In the genomic region with DNA sequence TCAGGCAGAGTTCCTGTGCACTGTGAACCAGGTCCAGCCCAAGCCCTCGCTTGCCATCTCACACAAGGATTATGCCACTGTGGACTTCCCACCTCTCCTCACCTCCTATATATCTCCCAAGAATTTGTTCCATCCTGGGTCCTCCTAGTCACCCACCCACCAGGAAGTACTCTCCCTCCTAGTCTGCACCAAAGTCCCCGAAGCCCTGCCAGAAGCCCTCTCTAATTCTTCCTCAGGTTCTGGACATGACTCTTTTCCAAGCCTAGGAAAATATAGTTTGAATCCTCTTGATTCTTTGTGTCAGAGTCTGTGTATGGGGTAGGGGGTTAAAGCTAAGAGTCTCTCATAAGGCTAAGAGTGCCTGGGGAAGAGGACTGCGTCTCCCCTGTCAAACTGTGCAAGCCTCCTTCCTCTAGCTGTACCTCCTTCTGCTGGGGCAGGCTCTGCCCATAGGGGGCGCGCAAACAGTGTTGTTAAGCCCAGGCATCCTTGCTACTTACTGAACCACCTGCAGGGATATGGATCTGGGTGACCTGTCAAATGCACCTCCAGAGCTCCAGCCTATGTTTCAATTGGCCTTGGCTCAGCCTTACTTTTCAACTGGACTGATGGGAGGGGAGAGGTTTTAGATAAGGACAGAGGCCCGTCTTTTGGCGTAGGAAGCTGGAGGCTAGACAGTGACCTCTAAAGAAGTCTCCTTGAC, we compare ENCODE assay signal across 8 cellular contexts. TPM values are rescaled to one million over a fixed set of nuclear protein-coding genes. Genes with fewer than 3 reads are reported as not detected.
DNase-seq lines count a peak whose midpoint lies in the region; ATAC-seq and TF ChIP-seq lines count a peak whose summit lies in the region.

No MANE protein-coding gene starts in this region.

- peaks cover 0 to 5% (median 0%) of the 10 kb centered on the region in 11 experiments; a peak in 1 of 22 replicates for H4K20me1 ChIP-seq in BLaER1 treated with 17β-estradiol and CSF1 and Interleukin-3, amounts not matched to agents 10 nM and 100 nM

- no peaks in the 10 kb centered on the region for H3K36me3 ChIP-seq in BLaER1 treated with 17β-estradiol and CSF1 and Interleukin-3, amounts not matched to agents 10 nM and 100 nM

- intact Hi-C loops in dorsolateral prefrontal cortex (cut with DNase I): no loop called here

- peaks cover 8 to 22% (median 10%) of the 10 kb centered on the region in 10 experiments; a peak in 18 of 20 replicates for H3K4me1 ChIP-seq in BLaER1 treated with 17β-estradiol and CSF1 and Interleukin-3, amounts not matched to agents 10 nM and 100 nM

- H3K27me3 ChIP-seq in BLaER1 treated with 17β-estradiol and CSF1 and Interleukin-3, amounts not matched to agents 10 nM and 100 nM: peaks cover 0 to 33% (median 4%) of the 10 kb centered on the region in 11 experiments; a peak in 9 of 22 replicates
- H3K27me3 ChIP-seq in dorsolateral prefrontal cortex: peaks cover 0 to 51% (median 11%) of the 10 kb centered on the region in 45 donors

- H3K27ac Mint-ChIP-seq in mesothelial cell of epicardium: no peak overlapping the region

- peak overlapping the region; percentile 25 to 68 (median 44); a peak in 20 of 22 replicates for H3K4me2 ChIP-seq in BLaER1 treated with 17β-estradiol and CSF1 and Interleukin-3, amounts not matched to agents 10 nM and 100 nM

- no peak overlapping the region for H3K9ac ChIP-seq in BLaER1 treated with 17β-estradiol and CSF1 and Interleukin-3, amounts not matched to agents 10 nM and 100 nM

- H3K4me3 ChIP-seq in BLaER1 treated with 17β-estradiol and CSF1 and Interleukin-3, amounts not matched to agents 10 nM and 100 nM: no peak overlapping the region
- H3K4me3 ChIP-seq in dorsolateral prefrontal cortex: no peak overlapping the region

- no peak overlapping the region for H3K27ac ChIP-seq in BLaER1 treated with 17β-estradiol and CSF1 and Interleukin-3, amounts not matched to agents 10 nM and 100 nM
- H3K27ac ChIP-seq in dorsolateral prefrontal cortex: no peak overlapping the region

- peak; percentile 54 for DNase-seq in HCEC 1CT
- peak; percentile 40 for DNase-seq in NCI-H524 treated with DMSO at 0.1 percent for 48 hours (lab: John Stamatoyannopoulos, UW)
- peak; percentile 83 for DNase-seq in activated CD4-positive, alpha-beta T cell treated with anti-CD3 and anti-CD28 coated beads, Interleukin-2, amount 50 U/mL, for 1 hour
- peak in 8 of 10 donors; percentile 19 to 67 (median 50) for DNase-seq in dorsolateral prefrontal cortex
- DNase-seq in mesothelial cell of epicardium (ENCODE audit: low spot score in 2 of 2, unreplicated experiment in 2 of 2): peak; percentile 60 to 87
- DNase-seq in stimulated activated CD8-positive, alpha-beta memory T cell treated with anti-CD3 and anti-CD28 coated beads, Interleukin-4, amount 100 ng/mL, for 4 hours (ENCODE audit: low read depth in 2 of 2, low spot score in 1 of 2): peak; percentile 51 to 75

- no peaks in the 10 kb centered on the region for H3K36me3 Mint-ChIP-seq in mesothelial cell of epicardium

- H3K4me1 Mint-ChIP-seq in mesothelial cell of epicardium: peaks cover 9% of the 10 kb centered on the region

- H3K4me3 Mint-ChIP-seq in mesothelial cell of epicardium: no peak overlapping the region

- no peak for ATAC-seq in HG03432 (IDR thresholded peaks at IDR 0.05; ENCODE audit: unreplicated experiment)

- H3K9me3 ChIP-seq in BLaER1 treated with 17β-estradiol and CSF1 and Interleukin-3, amounts not matched to agents 10 nM and 100 nM (replicated peaks in 1 of 11): no peaks in the 10 kb centered on the region

- H3K9me3 Mint-ChIP-seq in mesothelial cell of epicardium: no peaks in the 10 kb centered on the region

- TF ChIP-seq CTCF in dorsolateral prefrontal cortex (IDR thresholded peaks at IDR 0.05 in 54 of 56, conservative IDR thresholded peaks at IDR 0.05 in 2 of 56; ENCODE audit: low read depth in 1 of 56, partially characterized antibody in 56 of 56) (peak in 54 of 56 donors; percentile 20 to 67 (median 54)), mesothelial cell of epicardium (IDR thresholded peaks at IDR 0.05; ENCODE audit: unreplicated experiment) (peak; percentile 56)

- H3K27me3 Mint-ChIP-seq in mesothelial cell of epicardium (ENCODE audit: low read depth): peaks cover 6% of the 10 kb centered on the region

RNA-seq across cellular contexts. Expression of a gene that starts 16.6 kb away (rescaled TPM):
- total RNA-seq in dorsolateral prefrontal cortex: 1 to 10 TPM in 20 of 120 experiments, under 1 TPM in 41, not detected in 59; 0.27 to 2.5 (median 0.76) TPM
- total RNA-seq in mesothelial cell of epicardium: 2.6 to 2.8 TPM (median 2.7 TPM) in 3 replicates

RNA-seq across cellular contexts. Expression of a gene that starts 42.7 kb away (rescaled TPM):
- total RNA-seq in dorsolateral prefrontal cortex (under 1 TPM in 49 of 120 experiments, not detected in 71; 0.14 to 0.93 (median 0.37) TPM), mesothelial cell of epicardium (5.2 to 7.7 TPM (median 6.6 TPM) in 3 replicates)
